ENCODE assay signal across 1 cellular context in genomic region chr1:112849425-112849966, GRCh38.
A peak's percentile ranks its signal among the peaks of the same experiment; 100 is the strongest.
TF ChIP-seq lines count a peak whose summit lies in the region.

No MANE protein-coding gene starts in this region.

TF ChIP-seq in HepG2, 621 proteins besides CTCF, POLR2A, EP300 and RAD21 (continued from another document):
- TF ChIP-seq, protein P1, sequence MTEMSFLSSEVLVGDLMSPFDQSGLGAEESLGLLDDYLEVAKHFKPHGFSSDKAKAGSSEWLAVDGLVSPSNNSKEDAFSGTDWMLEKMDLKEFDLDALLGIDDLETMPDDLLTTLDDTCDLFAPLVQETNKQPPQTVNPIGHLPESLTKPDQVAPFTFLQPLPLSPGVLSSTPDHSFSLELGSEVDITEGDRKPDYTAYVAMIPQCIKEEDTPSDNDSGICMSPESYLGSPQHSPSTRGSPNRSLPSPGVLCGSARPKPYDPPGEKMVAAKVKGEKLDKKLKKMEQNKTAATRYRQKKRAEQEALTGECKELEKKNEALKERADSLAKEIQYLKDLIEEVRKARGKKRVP (CRISPR knock-in tag; IDR thresholded peaks at IDR 0.05): no peak
- 0 out of 2 replicates have a peak, but pooled peaks have one; percentile 41 for TF ChIP-seq HOXA3 (CRISPR knock-in tag; IDR thresholded peaks at IDR 0.05)
- no peak for TF ChIP-seq ZNF501 (CRISPR knock-in tag; IDR thresholded peaks at IDR 0.05)
- TF ChIP-seq ZBTB38 (CRISPR knock-in tag; IDR thresholded peaks at IDR 0.05): no peak
- no peak for TF ChIP-seq ZBTB8A (CRISPR knock-in tag; IDR thresholded peaks at IDR 0.05; ENCODE audit: borderline replicate concordance, low read depth)
- no peak for TF ChIP-seq JARID2 (CRISPR knock-in tag; IDR thresholded peaks at IDR 0.05; ENCODE audit: insufficient replicate concordance)
- no peak for TF ChIP-seq ZNF274 (CRISPR knock-in tag; IDR thresholded peaks at IDR 0.05)
- no peak for TF ChIP-seq POLR2AphosphoS2 (IDR thresholded peaks at IDR 0.05; ENCODE audit: low read depth, low read length)
- no peak for TF ChIP-seq SOX13 (IDR thresholded peaks at IDR 0.05)
- no peak for TF ChIP-seq SOX13 (CRISPR knock-in tag; conservative IDR thresholded peaks at IDR 0.05 in 1 of 2, IDR thresholded peaks at IDR 0.05 in 1 of 2)
- peak; percentile 74; the same call in 1 of the 2 replicates for TF ChIP-seq ZNF800 (CRISPR knock-in tag; IDR thresholded peaks at IDR 0.05)
- TF ChIP-seq, protein P2, sequence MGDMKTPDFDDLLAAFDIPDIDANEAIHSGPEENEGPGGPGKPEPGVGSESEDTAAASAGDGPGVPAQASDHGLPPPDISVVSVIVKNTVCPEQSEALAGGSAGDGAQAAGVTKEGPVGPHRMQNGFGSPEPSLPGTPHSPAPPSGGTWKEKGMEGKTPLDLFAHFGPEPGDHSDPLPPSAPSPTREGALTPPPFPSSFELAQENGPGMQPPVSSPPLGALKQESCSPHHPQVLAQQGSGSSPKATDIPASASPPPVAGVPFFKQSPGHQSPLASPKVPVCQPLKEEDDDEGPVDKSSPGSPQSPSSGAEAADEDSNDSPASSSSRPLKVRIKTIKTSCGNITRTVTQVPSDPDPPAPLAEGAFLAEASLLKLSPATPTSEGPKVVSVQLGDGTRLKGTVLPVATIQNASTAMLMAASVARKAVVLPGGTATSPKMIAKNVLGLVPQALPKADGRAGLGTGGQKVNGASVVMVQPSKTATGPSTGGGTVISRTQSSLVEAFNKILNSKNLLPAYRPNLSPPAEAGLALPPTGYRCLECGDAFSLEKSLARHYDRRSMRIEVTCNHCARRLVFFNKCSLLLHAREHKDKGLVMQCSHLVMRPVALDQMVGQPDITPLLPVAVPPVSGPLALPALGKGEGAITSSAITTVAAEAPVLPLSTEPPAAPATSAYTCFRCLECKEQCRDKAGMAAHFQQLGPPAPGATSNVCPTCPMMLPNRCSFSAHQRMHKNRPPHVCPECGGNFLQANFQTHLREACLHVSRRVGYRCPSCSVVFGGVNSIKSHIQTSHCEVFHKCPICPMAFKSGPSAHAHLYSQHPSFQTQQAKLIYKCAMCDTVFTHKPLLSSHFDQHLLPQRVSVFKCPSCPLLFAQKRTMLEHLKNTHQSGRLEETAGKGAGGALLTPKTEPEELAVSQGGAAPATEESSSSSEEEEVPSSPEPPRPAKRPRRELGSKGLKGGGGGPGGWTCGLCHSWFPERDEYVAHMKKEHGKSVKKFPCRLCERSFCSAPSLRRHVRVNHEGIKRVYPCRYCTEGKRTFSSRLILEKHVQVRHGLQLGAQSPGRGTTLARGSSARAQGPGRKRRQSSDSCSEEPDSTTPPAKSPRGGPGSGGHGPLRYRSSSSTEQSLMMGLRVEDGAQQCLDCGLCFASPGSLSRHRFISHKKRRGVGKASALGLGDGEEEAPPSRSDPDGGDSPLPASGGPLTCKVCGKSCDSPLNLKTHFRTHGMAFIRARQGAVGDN (CRISPR knock-in tag; IDR thresholded peaks at IDR 0.05): peak; percentile 68
- TF ChIP-seq SCMH1 (CRISPR knock-in tag; IDR thresholded peaks at IDR 0.05; ENCODE audit: borderline replicate concordance): no peak
